In the genomic region with DNA sequence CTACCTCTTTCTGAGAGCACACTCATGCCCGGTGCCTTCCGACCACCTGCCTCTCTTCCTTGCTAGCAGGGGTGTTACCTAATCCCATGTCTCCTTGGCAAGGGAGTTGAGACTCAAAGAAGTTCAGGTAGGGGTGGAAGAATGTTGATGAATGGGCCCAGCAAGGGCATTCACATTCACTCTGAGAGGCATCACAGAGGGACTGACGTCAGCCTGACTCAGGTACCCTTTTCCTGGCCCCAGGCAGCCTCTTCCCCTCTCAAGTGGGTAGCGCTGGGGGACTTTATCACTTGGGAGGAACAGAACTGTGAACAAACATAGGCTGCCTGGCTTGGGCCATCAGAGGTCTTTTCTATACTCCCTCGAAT, we compare ENCODE assay signal across 15 cellular contexts. TPM values are rescaled to one million over a fixed set of nuclear protein-coding genes. Genes with fewer than 3 reads are reported as not detected.
DNase-seq lines count a peak whose midpoint lies in the region; ATAC-seq and TF ChIP-seq lines count a peak whose summit lies in the region.
"Had no signal": no experiment of that assay in that cellular context is flagged by ENCODE, and none has a peak within 500 bp of the region (broad histone marks: within the 10 kb centered on the region; RNA-seq: fewer than 3 reads in every experiment).

No MANE protein-coding gene starts in this region.

- H3K27me3 Mint-ChIP-seq in CD14-positive monocyte (ENCODE audit: low read depth in 3 of 3) (no peaks in the 10 kb centered on the region), Caco-2 (ENCODE audit: insufficient read depth, unreplicated experiment) (no peaks in the 10 kb centered on the region)
- no peaks in the 10 kb centered on the region for H3K27me3 Mint-ChIP-seq in activated naive CD8-positive, alpha-beta T cell treated with anti-CD3 and anti-CD28 coated beads, Interleukin-2, amount 50 U/mL, for 24 hours

- peak overlapping the region in 5 of 7 donors; percentile 8 to 97 (median 77) for H3K27ac Mint-ChIP-seq in CD14-positive monocyte
- H3K27ac Mint-ChIP-seq in Caco-2 (ENCODE audit: unreplicated experiment): peak overlapping the region; percentile 34
- peak overlapping the region; percentile 95 for H3K27ac Mint-ChIP-seq in activated naive CD8-positive, alpha-beta T cell treated with anti-CD3 and anti-CD28 coated beads, Interleukin-2, amount 50 U/mL, for 24 hours

- H3K4me1 ChIP-seq in Caco-2 (peaks cover 18% of the 10 kb centered on the region), mesenchymal stem cell (ENCODE audit: control insufficient read depth, insufficient read depth, low read depth, low read length) (peaks cover 45% of the 10 kb centered on the region), MM.1S (ENCODE audit: low read length) (no peaks in the 10 kb centered on the region)
- H3K4me1 ChIP-seq: BE2C, HAP-1 had no signal

- no peak overlapping the region for H3K23ac ChIP-seq in mesenchymal stem cell (ENCODE audit: low read length in 2 of 2)

- ATAC-seq in activated naive CD8-positive, alpha-beta T cell treated with anti-CD3 and anti-CD28 coated beads, Interleukin-2, amount 50 U/mL, for 24 hours: no peak
- ATAC-seq: gastroesophageal sphincter had no signal

- H3K4ac ChIP-seq in mesenchymal stem cell (ENCODE audit: low read depth in 1 of 2, low read length in 2 of 2): no peak overlapping the region

- CTCF ChIA-PET in Caco-2 (lab: Charles Lee): interaction anchor here (1.5 kb wide), 1 partner anchor 63 kb away, joined by 4 read pairs; no protein-coding TSS in a partner anchor

- H3K36me3 ChIP-seq in Caco-2 (ENCODE audit: control insufficient read depth, insufficient read depth, low read length) (peaks cover 13% of the 10 kb centered on the region), mesenchymal stem cell (ENCODE audit: control insufficient read depth in 1 of 2, insufficient read depth in 2 of 2, low read depth in 1 of 2, low read length in 2 of 2) (peaks cover 41 to 87% of the 10 kb centered on the region in 2 experiments), MM.1S (replicated peaks; ENCODE audit: insufficient read depth, low read length) (peaks cover 21% of the 10 kb centered on the region; the same call in 1 of the 2 replicates)

- POLR2A ChIA-PET in Caco-2 (lab: Charles Lee): no interaction called here

- peak overlapping the region; percentile 14 for H4K8ac ChIP-seq in mesenchymal stem cell (ENCODE audit: low read length)

- peak overlapping the region; percentile 32 for H2BK5ac ChIP-seq in mesenchymal stem cell (ENCODE audit: low read depth, low read length, poor library complexity, severe bottlenecking)

- no peak for DNase-seq in CD14-positive monocyte (ENCODE audit: low spot score)
- DNase-seq in Caco-2: no peak
- DNase-seq in activated naive CD8-positive, alpha-beta T cell treated with anti-CD3 and anti-CD28 coated beads, Interleukin-2, amount 50 U/mL, for 24 hours: no peak
- DNase-seq in mesenchymal stem cell: no peak
- DNase-seq in NCI-H524 (lab: John Stamatoyannopoulos, UW): no peak
- no peak for DNase-seq in AG08395 (ENCODE audit: low spot score)
- no peak for DNase-seq in MM.1S
- DNase-seq: BE2C; colonic mucosa; DMS79 treated with DMSO at 0.1 percent for 48 hours; NCI-H1105 treated with DMSO at 0.1 percent for 48 hours; stimulated activated CD4-positive, alpha-beta T cell treated with anti-CD3 and anti-CD28 coated beads, Interleukin-4, amount 100 ng/mL, for 24 hours had no signal

- peak overlapping the region; percentile 18 for H2AK5ac ChIP-seq in mesenchymal stem cell (ENCODE audit: low read length, severe bottlenecking)

- H4K20me1 ChIP-seq in MM.1S (ENCODE audit: insufficient read depth, low read length): no peaks in the 10 kb centered on the region

- H3K9me3 ChIP-seq in Caco-2 (no peaks in the 10 kb centered on the region), mesenchymal stem cell (ENCODE audit: control insufficient read depth, low read length) (no peaks in the 10 kb centered on the region), MM.1S (replicated peaks; ENCODE audit: insufficient read depth, low read length) (no peaks in the 10 kb centered on the region)
- H3K9me3 ChIP-seq: BE2C, colonic mucosa, gastroesophageal sphincter, HAP-1 had no signal

- no peak overlapping the region for H4K91ac ChIP-seq in mesenchymal stem cell (ENCODE audit: low read length)

- H3K9me2 ChIP-seq in MM.1S (replicated peaks; ENCODE audit: insufficient read depth, low read length): no peaks in the 10 kb centered on the region

- 96% methylated on average over 5 of the region's 5 CpGs for WGBS in mesenchymal stem cell

- peaks cover 5% of the 10 kb centered on the region for H3F3A ChIP-seq in MM.1S (ENCODE audit: insufficient read depth, low read length)

- H2BK120ac ChIP-seq in mesenchymal stem cell (ENCODE audit: low read depth, low read length): no peak overlapping the region

- H3K9me3 Mint-ChIP-seq in CD14-positive monocyte (no peaks in the 10 kb centered on the region), Caco-2 (ENCODE audit: unreplicated experiment) (no peaks in the 10 kb centered on the region)
- H3K9me3 Mint-ChIP-seq in activated naive CD8-positive, alpha-beta T cell treated with anti-CD3 and anti-CD28 coated beads, Interleukin-2, amount 50 U/mL, for 24 hours: no peaks in the 10 kb centered on the region

- no peak for TF ChIP-seq CTCF in CD14-positive monocyte (IDR thresholded peaks at IDR 0.05)
- no peak for TF ChIP-seq CTCF in Caco-2 (IDR thresholded peaks at IDR 0.05; ENCODE audit: insufficient read depth in 1 of 2, low read depth in 1 of 2, low read length in 1 of 2, severe bottlenecking in 1 of 2, unreplicated experiment in 1 of 2)
- TF ChIP-seq CTCF in MM.1S (IDR thresholded peaks at IDR 0.05; ENCODE audit: low read length): no peak

- no peak overlapping the region for H3K4me3 Mint-ChIP-seq in CD14-positive monocyte
- H3K4me3 Mint-ChIP-seq in Caco-2 (ENCODE audit: unreplicated experiment): no peak overlapping the region
- peak overlapping the region; percentile 92 for H3K4me3 Mint-ChIP-seq in activated naive CD8-positive, alpha-beta T cell treated with anti-CD3 and anti-CD28 coated beads, Interleukin-2, amount 50 U/mL, for 24 hours

- H3K36me3 Mint-ChIP-seq in CD14-positive monocyte (peaks cover 77 to 95% of the 10 kb centered on the region in 2 donors), Caco-2 (ENCODE audit: insufficient read depth, unreplicated experiment) (peaks cover 93% of the 10 kb centered on the region)
- peaks cover 55% of the 10 kb centered on the region for H3K36me3 Mint-ChIP-seq in activated naive CD8-positive, alpha-beta T cell treated with anti-CD3 and anti-CD28 coated beads, Interleukin-2, amount 50 U/mL, for 24 hours (ENCODE audit: low read depth)

- H3K27me3 ChIP-seq in Caco-2 (replicated peaks; ENCODE audit: control insufficient read depth, insufficient read depth, low read length) (no peaks in the 10 kb centered on the region), mesenchymal stem cell (ENCODE audit: control insufficient read depth in 1 of 2, insufficient read depth in 1 of 2, low read length in 2 of 2) (no peaks in the 10 kb centered on the region), MM.1S (replicated peaks; ENCODE audit: insufficient read depth, low read length) (no peaks in the 10 kb centered on the region)
- H3K27me3 ChIP-seq: BE2C, colonic mucosa, gastroesophageal sphincter had no signal

- H3K79me2 ChIP-seq in MM.1S (ENCODE audit: low read length): peaks cover 56% of the 10 kb centered on the region

- H3K79me1 ChIP-seq in mesenchymal stem cell (replicated peaks; ENCODE audit: low read length, poor library complexity, severe bottlenecking): peaks cover 27% of the 10 kb centered on the region

- intact Hi-C loops in CD14-positive monocyte (cut with micrococcal nuclease): no loop called here
- intact Hi-C loops in Caco-2 (cut with micrococcal nuclease; ENCODE audit: unreplicated experiment): no loop called here

- H2AFZ ChIP-seq in mesenchymal stem cell (ENCODE audit: low read depth, low read length): no peak overlapping the region
- no peak overlapping the region for H2AFZ ChIP-seq in MM.1S (ENCODE audit: low read length)

- BruUV-seq in Caco-2 (replicated peaks; lab: Mats Ljungman, UMichigan): no TSS peak

- H3K4me2 ChIP-seq in mesenchymal stem cell (ENCODE audit: low read length, poor library complexity, severe bottlenecking): no peak overlapping the region
- no peak overlapping the region for H3K4me2 ChIP-seq in MM.1S (ENCODE audit: low read depth, low read length)

- H3K9ac ChIP-seq in mesenchymal stem cell (ENCODE audit: low read length): peak overlapping the region; percentile 89
- no peak overlapping the region for H3K9ac ChIP-seq in MM.1S (ENCODE audit: low read length)

- H3K27ac ChIP-seq in mesenchymal stem cell (ENCODE audit: low read length, poor library complexity, severe bottlenecking) (peak overlapping the region; percentile 88), MM.1S (ENCODE audit: low read length) (no peak overlapping the region)
- H3K27ac ChIP-seq: colonic mucosa, gastroesophageal sphincter had no signal

- no peak overlapping the region for H3K18ac ChIP-seq in mesenchymal stem cell (ENCODE audit: low read depth in 1 of 2, low read length in 2 of 2)

- H3K4me1 Mint-ChIP-seq in CD14-positive monocyte: peaks cover 13% of the 10 kb centered on the region
- H3K4me1 Mint-ChIP-seq in Caco-2 (ENCODE audit: low read depth, unreplicated experiment): peaks cover 7% of the 10 kb centered on the region
- peaks cover 23% of the 10 kb centered on the region for H3K4me1 Mint-ChIP-seq in activated naive CD8-positive, alpha-beta T cell treated with anti-CD3 and anti-CD28 coated beads, Interleukin-2, amount 50 U/mL, for 24 hours

- H2BK15ac ChIP-seq in mesenchymal stem cell (ENCODE audit: low read depth, poor library complexity, severe bottlenecking): no peak overlapping the region

- H3K4me3 ChIP-seq in Caco-2 (ENCODE audit: low read depth, low read length) (no peak overlapping the region), mesenchymal stem cell (ENCODE audit: insufficient read depth in 1 of 2, low read depth in 1 of 2, low read length in 2 of 2) (no peak overlapping the region), MM.1S (ENCODE audit: low read length) (no peak overlapping the region)
- H3K4me3 ChIP-seq: colonic mucosa, gastroesophageal sphincter, HAP-1, skin epidermis had no signal

- no peak overlapping the region for H3K14ac ChIP-seq in mesenchymal stem cell (ENCODE audit: low read length in 2 of 2)

- H2BK12ac ChIP-seq in mesenchymal stem cell (ENCODE audit: low read length in 2 of 2): no peak overlapping the region

RNA-seq across cellular contexts. Expression of a gene that starts 35.3 kb away (rescaled TPM):
- 100 to 1,000 TPM; 320 to 329 TPM for polyA plus RNA-seq in CD14-positive monocyte
- total RNA-seq in Caco-2 (2022): 435 and 443 TPM in 2 replicates
- 291 TPM for polyA plus RNA-seq in mesenchymal stem cell (2013, experiment 1 of 2)
- 287 TPM for polyA plus RNA-seq in mesenchymal stem cell (2013, experiment 2 of 2)

RNA-seq across cellular contexts. Expression of a gene that starts 55.6 kb away (rescaled TPM):
- polyA plus RNA-seq in CD14-positive monocyte: 10 to 100 TPM in 1 of 2 donors, 1 to 10 TPM in 1; 3.9 to 12.5 TPM
- total RNA-seq in Caco-2 (2022): 157 and 163 TPM in 2 replicates
- 260 TPM for polyA plus RNA-seq in mesenchymal stem cell (2013, experiment 1 of 2)
- polyA plus RNA-seq in mesenchymal stem cell (2013, experiment 2 of 2): 254 TPM

Comparison
In these comparisons a context has a peak if more than half of its experiments do, and no peak if none do; other contexts are left out.
1. H3K27ac Mint-ChIP-seq: peak in every context shown above with its lines; median percentile 95 in activated naive CD8-positive, alpha-beta T cell treated with anti-CD3 and anti-CD28 coated beads, Interleukin-2, amount 50 U/mL, for 24 hours; 77 in CD14-positive monocyte; 34 in Caco-2.